1 cellular context compared by ENCODE assay signal in genomic region chr1:14511281-14511680, GRCh38.
TF ChIP-seq lines count a peak whose summit lies in the region.

No MANE protein-coding gene starts in this region.

TF ChIP-seq in GM23338, 12 proteins besides CTCF, POLR2A, EP300 and RAD21 (continued from another document):
- no peak for TF ChIP-seq REST (IDR thresholded peaks at IDR 0.05; ENCODE audit: unreplicated experiment)
